In the genomic region with DNA sequence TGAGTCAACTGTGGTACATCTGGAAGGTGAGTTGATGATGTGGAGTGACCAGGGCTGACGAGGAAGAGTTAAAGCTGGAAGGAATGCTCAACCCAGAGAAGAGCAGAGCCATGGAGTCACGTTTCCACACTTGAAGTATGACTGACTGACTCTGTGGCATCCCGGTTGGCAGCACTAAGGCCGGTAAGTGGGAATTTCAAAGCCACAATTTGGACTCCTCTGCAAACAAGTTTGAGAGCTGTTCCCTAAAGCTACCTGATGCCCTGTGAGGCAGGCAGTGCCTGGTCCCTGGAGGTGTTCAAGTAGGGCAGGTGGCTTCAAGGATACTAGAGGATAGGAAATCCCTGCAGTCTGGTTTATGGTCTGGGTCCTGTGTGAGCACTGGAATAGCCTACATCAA, we compare ENCODE assay signal across 8 cellular contexts.
A peak's percentile ranks its signal among the peaks of the same experiment; 100 is the strongest.
DNase-seq lines count a peak whose midpoint lies in the region; ATAC-seq and TF ChIP-seq lines count a peak whose summit lies in the region.

No MANE protein-coding gene starts in this region.

- H3K4me2 ChIP-seq in mammary epithelial cell (ENCODE audit: insufficient read depth, low read depth, low read length), result no peak overlapping the region
- H3K4me2 ChIP-seq in mesenchymal stem cell (ENCODE audit: low read length, poor library complexity, severe bottlenecking), result no peak overlapping the region

- H3K36me3 Mint-ChIP-seq in CD8-positive, alpha-beta T cell, result peaks cover 26% of the 10 kb centered on the region

- no TSS peak for BruUV-seq in mammary epithelial cell (replicated peaks; lab: Mats Ljungman, UMichigan)

- H4K8ac ChIP-seq in mesenchymal stem cell (ENCODE audit: low read length), result peak overlapping the region; percentile 79

- H3K27ac Mint-ChIP-seq in CD8-positive, alpha-beta T cell, result peak overlapping the region; percentile 94

- peak overlapping the region; percentile 88 for H2BK5ac ChIP-seq in mesenchymal stem cell (ENCODE audit: low read depth, low read length, poor library complexity, severe bottlenecking)

- H3K4me3 Mint-ChIP-seq in CD8-positive, alpha-beta T cell, result peak overlapping the region; percentile 87

- peak overlapping the region; percentile 2 for H2AK5ac ChIP-seq in mesenchymal stem cell (ENCODE audit: low read length, severe bottlenecking)

- no peaks in the 10 kb centered on the region for H4K20me1 ChIP-seq in mammary epithelial cell (ENCODE audit: insufficient read depth, low read length)

- peaks cover 28% of the 10 kb centered on the region for H3K4me1 Mint-ChIP-seq in CD8-positive, alpha-beta T cell (ENCODE audit: low read depth)

- peaks cover 3% of the 10 kb centered on the region for H3K79me1 ChIP-seq in mesenchymal stem cell (replicated peaks; ENCODE audit: low read length, poor library complexity, severe bottlenecking)

- intact Hi-C loops in CD8-positive, alpha-beta T cell (cut with DNase I, micrococcal nuclease), result no loop called here
- intact Hi-C loops in mammary epithelial cell (cut with micrococcal nuclease) (no loop called here), vagina (cut with DNase I) (no loop called here)

- peak overlapping the region; percentile 0 for H4K91ac ChIP-seq in mesenchymal stem cell (ENCODE audit: low read length)

- H3K23ac ChIP-seq in mesenchymal stem cell (ENCODE audit: low read length in 2 of 2), result peak overlapping the region in 1 of 2 experiments; percentile 23

- H3K4ac ChIP-seq in mesenchymal stem cell (ENCODE audit: low read depth in 1 of 2, low read length in 2 of 2), result peak overlapping the region; percentile 0 to 87

- H2BK12ac ChIP-seq in mesenchymal stem cell (ENCODE audit: low read length in 2 of 2), result peak overlapping the region; percentile 2 to 65

- peak; percentile 16 for ATAC-seq in CD8-positive, alpha-beta T cell
- ATAC-seq in GM21515 (IDR thresholded peaks at IDR 0.05; ENCODE audit: unreplicated experiment) (no peak), GM19397 (IDR thresholded peaks at IDR 0.05; ENCODE audit: unreplicated experiment) (no peak)

- dilution Hi-C loops in mammary epithelial cell (cut with HindIII; ENCODE audit: low sequenced_read_pairs), result no loop called here

- TF ChIP-seq CTCF in CD8-positive, alpha-beta T cell (IDR thresholded peaks at IDR 0.05), result no peak
- TF ChIP-seq CTCF in mammary epithelial cell (conservative IDR thresholded peaks at IDR 0.05 in 1 of 2, IDR thresholded peaks at IDR 0.05 in 1 of 2; ENCODE audit: extremely low read depth in 1 of 2, insufficient read depth in 1 of 2, low read depth in 1 of 2, low read length in 2 of 2) (no peak), vagina (IDR thresholded peaks at IDR 0.05) (no peak)

- peak overlapping the region; percentile 79; the same call in 1 of the 2 replicates for H3K9ac ChIP-seq in HUES48 (ENCODE audit: low read depth, low read length)
- no peak overlapping the region for H3K9ac ChIP-seq in mammary epithelial cell (ENCODE audit: insufficient read depth, low read length)
- peak overlapping the region; percentile 89 for H3K9ac ChIP-seq in mesenchymal stem cell (ENCODE audit: low read length)

- H2AFZ ChIP-seq in mammary epithelial cell (ENCODE audit: low read depth, low read length), result peak overlapping the region; percentile 81
- no peak overlapping the region for H2AFZ ChIP-seq in mesenchymal stem cell (ENCODE audit: low read depth, low read length)

- H2BK15ac ChIP-seq in mesenchymal stem cell (ENCODE audit: low read depth, poor library complexity, severe bottlenecking), result no peak overlapping the region

- H3K27me3 ChIP-seq in CD8-positive, alpha-beta T cell (ENCODE audit: insufficient read depth, low read length), result no peaks in the 10 kb centered on the region
- H3K27me3 ChIP-seq in HUES48 (ENCODE audit: control insufficient read depth, insufficient read depth, low read length), result peaks cover 11% of the 10 kb centered on the region
- H3K27me3 ChIP-seq in mammary epithelial cell (ENCODE audit: insufficient read depth, low read length), result no peaks in the 10 kb centered on the region
- H3K27me3 ChIP-seq in mesenchymal stem cell (ENCODE audit: control insufficient read depth in 1 of 2, insufficient read depth in 1 of 2, low read length in 2 of 2), result no peaks in the 10 kb centered on the region
- H3K27me3 ChIP-seq in vagina, result no peaks in the 10 kb centered on the region

- peak overlapping the region; percentile 86 to 99 for H3K18ac ChIP-seq in mesenchymal stem cell (ENCODE audit: low read depth in 1 of 2, low read length in 2 of 2)

- peaks cover 17% of the 10 kb centered on the region for H3K4me1 ChIP-seq in CD8-positive, alpha-beta T cell (ENCODE audit: insufficient read depth, low read length)
- H3K4me1 ChIP-seq in HUES48 (ENCODE audit: control insufficient read depth, insufficient read depth, low read length), result peaks cover 25% of the 10 kb centered on the region
- H3K4me1 ChIP-seq in mammary epithelial cell (ENCODE audit: insufficient read depth, low read length), result peaks cover 16% of the 10 kb centered on the region
- H3K4me1 ChIP-seq in mesenchymal stem cell (ENCODE audit: control insufficient read depth, insufficient read depth, low read depth, low read length), result peaks cover 18% of the 10 kb centered on the region
- peaks cover 39% of the 10 kb centered on the region for H3K4me1 ChIP-seq in vagina

- in situ Hi-C loops in mammary epithelial cell (cut with MboI; ENCODE audit: low sequenced_read_pairs in 2 of 2), result no loop called here

- H3K27ac ChIP-seq in CD8-positive, alpha-beta T cell (ENCODE audit: low read depth, low read length), result peak overlapping the region; percentile 48
- H3K27ac ChIP-seq in HUES48 (ENCODE audit: low read depth, low read length) (peak overlapping the region; percentile 84), mammary epithelial cell (ENCODE audit: insufficient read depth, low read depth, low read length) (no peak overlapping the region), mesenchymal stem cell (ENCODE audit: low read length, poor library complexity, severe bottlenecking) (peak overlapping the region; percentile 94), vagina (peak overlapping the region; percentile 88)

- CTCF ChIA-PET in CD8-positive, alpha-beta T cell (lab: Charles Lee), result interaction anchor here (0.8 to 3.0 kb wide), 13 partner anchors 9 to 725 kb away, joined by 3 to 20 read pairs (median 5); no protein-coding TSS in a partner anchor
- CTCF ChIA-PET in mammary epithelial cell (lab: Charles Lee; ENCODE audit: low non-redundant PET), result interaction anchor here (0.6 kb wide), 1 partner anchor 49 kb away, joined by 3 read pairs; no protein-coding TSS in a partner anchor

- H2BK120ac ChIP-seq in mesenchymal stem cell (ENCODE audit: low read depth, low read length), result no peak overlapping the region

- H3K79me2 ChIP-seq in mammary epithelial cell (ENCODE audit: insufficient read depth, low read length), result no peaks in the 10 kb centered on the region

- H3K14ac ChIP-seq in mesenchymal stem cell (ENCODE audit: low read length in 2 of 2), result no peak overlapping the region

- no peaks in the 10 kb centered on the region for H3K27me3 Mint-ChIP-seq in CD8-positive, alpha-beta T cell (ENCODE audit: low read depth)

- no peak for TF ChIP-seq POLR2A in vagina (IDR thresholded peaks at IDR 0.05)

- peak overlapping the region; percentile 75 for H3K4me3 ChIP-seq in CD8-positive, alpha-beta T cell (ENCODE audit: low read depth, low read length)
- peak overlapping the region; percentile 60 for H3K4me3 ChIP-seq in HUES48 (ENCODE audit: low read depth, low read length)
- no peak overlapping the region for H3K4me3 ChIP-seq in mammary epithelial cell (replicated peaks in 1 of 3; ENCODE audit: insufficient read depth in 1 of 3, low read depth in 2 of 3, low read length in 3 of 3)
- H3K4me3 ChIP-seq in mesenchymal stem cell (ENCODE audit: insufficient read depth in 1 of 2, low read depth in 1 of 2, low read length in 2 of 2), result peak overlapping the region in 1 of 2 experiments; percentile 67
- peak overlapping the region; percentile 46 to 49 for H3K4me3 ChIP-seq in vagina

- DNase-seq in CD8-positive, alpha-beta T cell, result no peak
- no peak for DNase-seq in mammary epithelial cell
- DNase-seq in mesenchymal stem cell, result no peak
- DNase-seq in vagina (ENCODE audit: extremely low spot score in 2 of 2), result no peak
- no peak for DNase-seq in NCI-H2196 treated with DMSO at 0.1 percent for 48 hours (lab: John Stamatoyannopoulos, UW; ENCODE audit: unreplicated experiment)

- POLR2A ChIA-PET in CD8-positive, alpha-beta T cell (lab: Charles Lee), result interaction anchor here (0.6 to 1.2 kb wide), 4 partner anchors 13 to 368 kb away, joined by 3 to 4 read pairs (median 4); no protein-coding TSS in a partner anchor

- 29% methylated on average over 4 of the region's 4 CpGs for WGBS in mammary epithelial cell (ENCODE audit: low coverage, missing lambda C conversion rate)
- WGBS in mesenchymal stem cell, result 78% methylated on average over 4 of the region's 4 CpGs

- no peaks in the 10 kb centered on the region for H3K9me3 Mint-ChIP-seq in CD8-positive, alpha-beta T cell

- H3K9me3 ChIP-seq in CD8-positive, alpha-beta T cell (ENCODE audit: low read length), result no peaks in the 10 kb centered on the region
- H3K9me3 ChIP-seq in HUES48 (ENCODE audit: control insufficient read depth, insufficient read depth, low read length), result no peaks in the 10 kb centered on the region
- H3K9me3 ChIP-seq in mammary epithelial cell (replicated peaks; ENCODE audit: insufficient read depth, low read length), result no peaks in the 10 kb centered on the region
- no peaks in the 10 kb centered on the region for H3K9me3 ChIP-seq in mesenchymal stem cell (ENCODE audit: control insufficient read depth, low read length)
- H3K9me3 ChIP-seq in vagina, result no peaks in the 10 kb centered on the region

- no peaks in the 10 kb centered on the region for H3K36me3 ChIP-seq in CD8-positive, alpha-beta T cell (ENCODE audit: insufficient read depth, low read length)
- H3K36me3 ChIP-seq in HUES48 (ENCODE audit: control insufficient read depth, insufficient read depth, low read length), result peaks cover 7% of the 10 kb centered on the region
- H3K36me3 ChIP-seq in mammary epithelial cell (ENCODE audit: insufficient read depth, low read length), result no peaks in the 10 kb centered on the region
- peaks cover 16 to 36% of the 10 kb centered on the region in 2 experiments for H3K36me3 ChIP-seq in mesenchymal stem cell (ENCODE audit: control insufficient read depth in 1 of 2, insufficient read depth in 2 of 2, low read depth in 1 of 2, low read length in 2 of 2)
- H3K36me3 ChIP-seq in vagina, result peaks cover 0 to 8% of the 10 kb centered on the region in 2 donors

Comparison
In these comparisons a context has a peak if more than half of its experiments do, and no peak if none do; other contexts are left out.
1. H3K4me3 ChIP-seq: peak in CD8-positive, alpha-beta T cell (single experiment), HUES48 (single experiment) and vagina (2 of 2); none in mammary epithelial cell (0 of 3).